In the genomic region with DNA sequence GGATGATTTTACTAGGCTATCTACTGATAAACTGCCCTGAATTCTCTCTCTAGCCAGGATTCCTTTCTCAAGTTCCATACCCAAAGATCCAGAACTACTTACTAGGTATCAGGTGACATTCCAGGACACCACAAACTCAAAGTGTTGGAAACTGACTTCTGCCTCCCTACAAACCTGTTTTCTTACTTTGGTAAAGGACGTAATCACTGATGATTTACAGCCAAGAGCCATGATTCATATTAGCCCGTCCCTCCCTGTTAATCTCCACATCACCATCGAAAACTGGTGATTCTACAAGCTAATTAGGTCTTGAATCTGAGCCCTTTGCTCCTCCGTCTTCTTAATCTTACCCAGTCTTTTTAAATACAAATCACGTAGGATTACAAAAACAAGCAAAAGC, we compare ENCODE assay signal across 1 cellular context.
TF ChIP-seq lines count a peak whose summit lies in the region.

No MANE protein-coding gene starts in this region.

TF ChIP-seq in HepG2, 621 proteins besides CTCF, POLR2A, EP300 and RAD21:
- TF ChIP-seq ZNF629 (CRISPR knock-in tag; conservative IDR thresholded peaks at IDR 0.05) (no peak), JUND (CRISPR knock-in tag; IDR thresholded peaks at IDR 0.05) (no peak), ZNF281 (CRISPR knock-in tag; IDR thresholded peaks at IDR 0.05; ENCODE audit: borderline replicate concordance) (no peak), ZBTB40 (IDR thresholded peaks at IDR 0.05) (no peak), ZBTB40 (CRISPR knock-in tag; IDR thresholded peaks at IDR 0.05) (no peak), ZNF598 (CRISPR knock-in tag; IDR thresholded peaks at IDR 0.05; ENCODE audit: borderline replicate concordance) (no peak), PREB (CRISPR knock-in tag; IDR thresholded peaks at IDR 0.05) (no peak), EED (CRISPR knock-in tag; IDR thresholded peaks at IDR 0.05) (no peak), ZFP36 (IDR thresholded peaks at IDR 0.05; ENCODE audit: borderline replicate concordance, low read depth, low read length, partially characterized antibody) (no peak)
